Comparison of ENCODE assay signal across 8 cellular contexts in the genomic region with DNA sequence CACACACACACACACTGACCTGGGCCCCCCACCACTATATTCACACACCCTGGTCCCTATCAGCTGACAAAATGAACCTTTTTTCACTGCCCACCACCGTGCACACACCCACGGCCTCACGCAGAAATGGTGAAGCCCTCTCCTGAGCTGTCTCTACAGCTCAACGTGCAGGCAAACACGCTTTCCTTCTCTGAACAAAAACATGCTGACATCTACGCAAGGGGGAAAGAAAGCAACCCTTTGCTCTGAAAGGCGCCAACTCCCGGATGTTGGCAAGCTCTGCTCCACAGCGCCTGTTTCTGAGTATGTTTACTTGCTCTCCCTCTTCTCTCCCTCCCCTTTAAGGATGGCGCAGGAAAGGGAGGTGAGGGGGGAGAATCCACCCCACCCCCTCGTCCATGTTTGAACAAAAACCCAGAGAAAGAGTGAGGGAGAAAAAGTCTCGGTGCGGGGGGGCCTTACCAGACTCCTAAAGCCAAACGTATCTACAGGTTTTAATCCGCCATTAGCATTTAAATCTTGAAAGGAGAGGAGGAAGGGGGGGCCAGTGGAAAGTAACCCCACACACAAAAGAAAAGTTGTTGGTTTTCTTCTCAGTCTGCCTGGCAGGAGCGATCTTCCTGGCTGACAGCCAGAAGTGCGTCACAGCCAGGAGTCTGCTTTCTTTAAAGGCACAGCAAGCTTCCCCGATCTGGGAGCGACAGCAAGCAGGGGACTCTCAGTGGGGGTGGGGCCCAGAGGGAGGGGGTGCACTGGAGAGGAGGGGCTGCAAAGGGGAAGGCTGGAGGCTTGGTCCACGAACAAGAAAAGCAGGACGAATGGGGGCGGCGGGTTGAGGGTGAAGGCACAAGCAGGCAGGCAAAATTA. TPM values are rescaled to one million over a fixed set of nuclear protein-coding genes. Genes with fewer than 3 reads are reported as not detected.
DNase-seq lines count a peak whose midpoint lies in the region; ATAC-seq and TF ChIP-seq lines count a peak whose summit lies in the region.

No MANE protein-coding gene starts in this region.

- H3F3A ChIP-seq in neural cell (ENCODE audit: insufficient read depth, low read length, poor library complexity, severe bottlenecking): peaks cover 9% of the 10 kb centered on the region

- H3K14ac ChIP-seq in IMR-90 (replicated peaks; ENCODE audit: low read depth, low read length): peak overlapping the region; percentile 98

- H3K79me2 ChIP-seq in neural cell (replicated peaks; ENCODE audit: insufficient read depth, low read length): peaks cover 45% of the 10 kb centered on the region

- POLR2A ChIA-PET in IMR-90 (lab: Charles Lee; ENCODE audit: unreplicated experiment): interaction anchor here (0.6 to 1.7 kb wide), 3 partner anchors 25 to 60 kb away, joined by 4 to 6 read pairs (median 4); no protein-coding TSS in a partner anchor
- POLR2A ChIA-PET in RWPE1 (lab: Yijun Ruan, JAX; ENCODE audit: low non-redundant PET): interaction anchor here (0.9 kb wide), 1 partner anchor 26 kb away, joined by 4 read pairs; no protein-coding TSS in a partner anchor

- CTCF ChIA-PET in IMR-90 (lab: Yijun Ruan, JAX): interaction anchor here (1.0 to 4.0 kb wide), 5 partner anchors 16 to 391 kb away, joined by 3 to 12 read pairs (median 3); no protein-coding TSS in a partner anchor
- CTCF ChIA-PET in RWPE1 (lab: Yijun Ruan, JAX): interaction anchor here (0.5 to 3.7 kb wide), 8 partner anchors 14 to 755 kb away, joined by 3 to 18 read pairs (median 4); a partner anchor contains a TSS

- H4K91ac ChIP-seq in IMR-90 (ENCODE audit: insufficient read depth, low read depth, low read length): peak overlapping the region; percentile 99

- peak overlapping the region; percentile 99 for H3K9ac ChIP-seq in IMR-90 (ENCODE audit: low read depth, low read length)
- H3K9ac ChIP-seq in neural cell (ENCODE audit: low read length): peak overlapping the region; percentile 94

- peak overlapping the region; percentile 100 for H2AK5ac ChIP-seq in IMR-90 (ENCODE audit: low read depth, low read length)

- H3K4me3 ChIP-seq in IMR-90 (ENCODE audit: insufficient read depth, low read depth, low read length): peak overlapping the region; percentile 76
- peak overlapping the region; percentile 67 for H3K4me3 ChIP-seq in neural cell (ENCODE audit: low read length)

- peak; percentile 82 for TF ChIP-seq EP300 in neural cell (conservative IDR thresholded peaks at IDR 0.05; ENCODE audit: poor library complexity, severe bottlenecking)

- no peaks in the 10 kb centered on the region for H3K27me3 ChIP-seq in IMR-90 (ENCODE audit: control insufficient read depth, insufficient read depth, low read length)
- no peaks in the 10 kb centered on the region for H3K27me3 ChIP-seq in foreskin keratinocyte
- no peaks in the 10 kb centered on the region for H3K27me3 ChIP-seq in neural cell (ENCODE audit: insufficient read depth, low read depth, low read length)

- H3K36me3 ChIP-seq in IMR-90 (ENCODE audit: control insufficient read depth, insufficient read depth, low read length): peaks cover under 1% of the 10 kb centered on the region; the same call in 1 of the 2 replicates
- H3K36me3 ChIP-seq in neural cell (ENCODE audit: insufficient read depth, low read length): no peaks in the 10 kb centered on the region

- peak overlapping the region; percentile 98 for H3K56ac ChIP-seq in IMR-90 (ENCODE audit: extremely low read depth, insufficient read depth, low read length)

- intact Hi-C loops in IMR-90 (cut with micrococcal nuclease): loop anchor here (1.0 kb wide), 1 partner anchor 40 kb away; a partner anchor contains a TSS

- H3K79me1 ChIP-seq in IMR-90 (ENCODE audit: low read depth in 1 of 2, low read length in 2 of 2): peaks cover 11 to 90% of the 10 kb centered on the region in 2 experiments

- dilution Hi-C loops in IMR-90 (cut with HindIII; ENCODE audit: low sequenced_read_pairs, unreplicated experiment): no loop called here

- peak overlapping the region; percentile 98 for H3K23ac ChIP-seq in IMR-90 (ENCODE audit: low read depth, low read length)

- DNase-seq in DMS 273 treated with DMSO at 0.1 percent for 48 hours (lab: John Stamatoyannopoulos, UW) (peak; percentile 65), IMR-90 (peak; percentile 95), RWPE1 (ENCODE audit: low spot score) (peak; percentile 85), foreskin keratinocyte (peak; percentile 76 to 84), HuH-7 (ENCODE audit: low spot score) (no peak)
- DNase-seq in activated gamma-delta T cell treated with anti-CD3 and anti-CD28 coated beads, Interleukin-2, amount 50 U/mL, for 16 hours (ENCODE audit: low read depth): peak; percentile 58
- DNase-seq in stimulated activated naive CD4-positive, alpha-beta T cell treated with Interleukin-2 at 50 U/mL for 16 hours (lab: John Stamatoyannopoulos, UW): peak; percentile 69

- peak overlapping the region; percentile 77 for H2BK20ac ChIP-seq in IMR-90 (ENCODE audit: low read depth, low read length)

- ATAC-seq in IMR-90 (ENCODE audit: low read depth) (peak; percentile 67), foreskin keratinocyte (peak; percentile 66)

- 0% methylated on average over 3 of the region's 23 CpGs; no CpG with 5 or more reads in 1 of the 2 experiments for WGBS in IMR-90 (ENCODE audit: extremely low coverage in 2 of 2, insufficient read length in 1 of 2), 2 experiments

- H3K4me2 ChIP-seq in IMR-90 (ENCODE audit: low read depth, low read length) (peak overlapping the region; percentile 84), neural cell (ENCODE audit: low read length) (peak overlapping the region; percentile 86)

- H2AFZ ChIP-seq in IMR-90 (replicated peaks; ENCODE audit: low read length, poor library complexity): peak overlapping the region; percentile 93
- H2AFZ ChIP-seq in neural cell (ENCODE audit: low read depth, low read length): peak overlapping the region; percentile 71

- TF ChIP-seq CTCF in IMR-90 (conservative IDR thresholded peaks at IDR 0.05; ENCODE audit: low read depth, low read length) (no peak), RWPE1 (conservative IDR thresholded peaks at IDR 0.05; ENCODE audit: low read depth) (no peak), foreskin keratinocyte (conservative IDR thresholded peaks at IDR 0.05) (no peak), neural cell (IDR thresholded peaks at IDR 0.05; ENCODE audit: poor library complexity, severe bottlenecking) (peak; percentile 43)

- peak overlapping the region; percentile 95 for H3K27ac ChIP-seq in IMR-90 (ENCODE audit: insufficient read depth, low read length)
- peak overlapping the region; percentile 100 for H3K27ac ChIP-seq in RWPE1
- H3K27ac ChIP-seq in foreskin keratinocyte: peak overlapping the region; percentile 94
- peak overlapping the region; percentile 99 for H3K27ac ChIP-seq in neural cell (ENCODE audit: low read length)

- peak overlapping the region; percentile 98 for H4K5ac ChIP-seq in IMR-90 (ENCODE audit: low read depth, low read length)

- peak overlapping the region; percentile 96 for H3K4ac ChIP-seq in IMR-90 (ENCODE audit: low read depth, low read length)

- peaks cover 18% of the 10 kb centered on the region for H3K9me1 ChIP-seq in IMR-90 (ENCODE audit: insufficient read depth, low read length)

- peaks cover 10% of the 10 kb centered on the region for H3K4me1 ChIP-seq in IMR-90 (ENCODE audit: control insufficient read depth, insufficient read depth, low read length)
- H3K4me1 ChIP-seq in foreskin keratinocyte: peaks cover 25% of the 10 kb centered on the region

- H3K9me3 ChIP-seq in IMR-90 (ENCODE audit: control insufficient read depth, insufficient read depth, low read length) (no peaks in the 10 kb centered on the region), neural cell (ENCODE audit: low read length) (no peaks in the 10 kb centered on the region)

- peak overlapping the region; percentile 100 for H2AK9ac ChIP-seq in IMR-90 (replicated peaks; ENCODE audit: low read depth, low read length, poor library complexity)

- peak; percentile 67; the same call in 1 of the 2 replicates for TF ChIP-seq POLR2A in IMR-90 (IDR thresholded peaks at IDR 0.05; ENCODE audit: low read depth, low read length)

- in situ Hi-C loops in IMR-90 (cut with MboI; ENCODE audit: low sequenced_read_pairs): no loop called here

- H4K20me1 ChIP-seq in IMR-90 (ENCODE audit: insufficient read depth, low read length) (peaks cover 29% of the 10 kb centered on the region), neural cell (ENCODE audit: insufficient read depth) (no peaks in the 10 kb centered on the region)

- H2BK5ac ChIP-seq in IMR-90 (ENCODE audit: low read depth, low read length, poor library complexity, severe bottlenecking): peak overlapping the region; percentile 96

- peak overlapping the region; percentile 100 for H4K8ac ChIP-seq in IMR-90 (ENCODE audit: low read depth in 2 of 2, low read length in 2 of 2)

- TF ChIP-seq RAD21 in IMR-90 (IDR thresholded peaks at IDR 0.05; ENCODE audit: low read length) (peak; percentile 15; the same call in 1 of the 2 replicates), neural cell (conservative IDR thresholded peaks at IDR 0.05) (peak; percentile 34)

- H2BK120ac ChIP-seq in IMR-90 (ENCODE audit: low read depth, low read length): peak overlapping the region; percentile 87

- TSS peak; percentile 45 for BruUV-seq in IMR-90 (replicated peaks; lab: Mats Ljungman, UMichigan)

- no peaks in the 10 kb centered on the region for H3K9me2 ChIP-seq in neural cell (ENCODE audit: insufficient read depth, low read length)

- H3K18ac ChIP-seq in IMR-90 (ENCODE audit: low read depth, low read length): peak overlapping the region; percentile 93

- H2BK15ac ChIP-seq in IMR-90 (ENCODE audit: low read depth, low read length): peak overlapping the region; percentile 96; the same call in 2 of the 3 replicates

RNA-seq across cellular contexts. Expression of a gene that starts 39.6 kb away (rescaled TPM):
- total RNA-seq in IMR-90 (2012; rRNA removed) (56.7 and 61.7 TPM in 2 replicates), foreskin keratinocyte (97.7 and 101 TPM in 2 replicates)
- polyA plus RNA-seq in IMR-90 (2012; rRNA removed) (97.0 and 107 TPM in 2 replicates), foreskin keratinocyte (58.6 and 59.2 TPM in 2 replicates), neural cell (116 and 157 TPM in 2 replicates)
- polyA plus RNA-seq in IMR-90 (2012; cell fraction: cytosol; rRNA removed): 29.3 and 55.3 TPM in 2 replicates
- polyA plus RNA-seq in IMR-90 (2012; cell fraction: nucleus; rRNA removed; ENCODE audit: low replicate concordance): 250 and 340 TPM in 2 replicates
- polyA minus RNA-seq in neural cell: 247 and 307 TPM in 2 replicates

RNA-seq across cellular contexts. Expression of a gene that starts 39.9 kb away (rescaled TPM):
- total RNA-seq in IMR-90 (2012; rRNA removed) (4.4 and 5.6 TPM in 2 replicates), foreskin keratinocyte (6.3 and 6.4 TPM in 2 replicates)
- polyA plus RNA-seq in IMR-90 (2012; rRNA removed) (5.3 and 6.3 TPM in 2 replicates), foreskin keratinocyte (6.4 and 8.0 TPM in 2 replicates), neural cell (20.8 and 21.3 TPM in 2 replicates)
- polyA plus RNA-seq in IMR-90 (2012; cell fraction: cytosol; rRNA removed): 3.2 and 6.6 TPM in 2 replicates
- polyA plus RNA-seq in IMR-90 (2012; cell fraction: nucleus; rRNA removed; ENCODE audit: low replicate concordance): 2.7 and 4.4 TPM in 2 replicates
- polyA minus RNA-seq in neural cell: 8.0 and 10.1 TPM in 2 replicates

RNA-seq across cellular contexts. Expression of a gene that starts 42.0 kb away (rescaled TPM):
- total RNA-seq in IMR-90 (2012; rRNA removed) (0.83 and 0.90 TPM in 2 replicates), foreskin keratinocyte (1.4 and 1.7 TPM in 2 replicates)
- polyA plus RNA-seq in IMR-90 (2012; rRNA removed) (3.2 and 3.7 TPM in 2 replicates), foreskin keratinocyte (0.74 and 0.89 TPM in 2 replicates), neural cell (3.1 and 3.2 TPM in 2 replicates)
- 0.55 and 0.79 TPM in 2 replicates for polyA plus RNA-seq in IMR-90 (2012; cell fraction: cytosol; rRNA removed)
- 41.8 and 42.5 TPM in 2 replicates for polyA plus RNA-seq in IMR-90 (2012; cell fraction: nucleus; rRNA removed; ENCODE audit: low replicate concordance)
- polyA minus RNA-seq in neural cell: 8.0 TPM in 2 replicates
